Comparison of ENCODE assay signal across 16 cellular contexts in the genomic region with DNA sequence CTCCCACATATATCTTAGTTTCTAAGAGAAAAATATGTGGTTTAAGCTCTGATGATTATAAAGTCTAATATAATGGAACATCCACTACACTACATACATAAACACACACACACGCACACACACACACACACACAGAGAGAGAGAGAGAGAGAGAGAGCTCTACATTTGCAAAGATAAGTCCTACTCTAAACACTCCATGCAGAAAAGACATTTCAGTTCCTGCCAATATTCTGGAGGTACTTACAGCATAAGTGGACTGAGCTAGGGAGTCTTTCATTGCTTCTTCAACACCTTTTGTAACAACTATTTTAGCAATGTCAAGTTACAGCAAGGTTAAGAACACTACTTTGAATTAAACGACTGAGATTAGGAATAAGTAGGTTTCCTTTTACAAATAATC.
DNase-seq lines count a peak whose midpoint lies in the region; ATAC-seq, FAIRE-seq and TF ChIP-seq lines count a peak whose summit lies in the region.
"Had no signal": no experiment of that assay in that cellular context is flagged by ENCODE, and none has a peak within 500 bp of the region (broad histone marks: within the 10 kb centered on the region; RNA-seq: fewer than 3 reads in every experiment).

No MANE protein-coding gene starts in this region.

- no peaks in the 10 kb centered on the region for H3K27me3 ChIP-seq in bronchial epithelial cell (ENCODE audit: control insufficient read depth, insufficient read depth, low read length)

- no peak overlapping the region for H3K4me3 Mint-ChIP-seq in nephron

- DNase-seq in NCI-H2227 (lab: John Stamatoyannopoulos, UW; ENCODE audit: unreplicated experiment) (peak; percentile 18), NCI-H2227 treated with DMSO at 0.1 percent for 48 hours (lab: John Stamatoyannopoulos, UW) (no peak), bronchial epithelial cell (ENCODE audit: low read depth) (no peak), left ventricle myocardium superior (no peak), middle frontal gyrus (ENCODE audit: extremely low spot score, low spot score) (no peak), GDM1 (lab: John Stamatoyannopoulos, UW) (no peak)
- DNase-seq in stimulated activated naive CD8-positive, alpha-beta T cell treated with anti-CD3 and anti-CD28 coated beads, Interleukin-15, Interleukin-2, amounts not matched to agents 100 U/mL and 50 U/mL, for 24 hours = no peak
- DNase-seq: C1 segment of cervical spinal cord, DMS 273 treated with DMSO at 0.1 percent for 48 hours, EL, H7, NCI-H1417 treated with DMSO at 0.1 percent for 48 hours, NCI-H2029 treated with DMSO at 0.1 percent for 48 hours, NCI-H69, PC-9 had no signal

- no peaks in the 10 kb centered on the region for H3K9me3 Mint-ChIP-seq in nephron

- peak; percentile 88 for ATAC-seq in left ventricle myocardium superior
- no peak for ATAC-seq in stimulated activated naive CD8-positive, alpha-beta T cell treated with anti-CD3 and anti-CD28 coated beads, Interleukin-15, Interleukin-2, amounts not matched to agents 100 U/mL and 50 U/mL, for 24 hours

- intact Hi-C loops in left ventricle myocardium superior (cut with micrococcal nuclease) = no loop called here

- H3K36me3 ChIP-seq in bronchial epithelial cell (ENCODE audit: control insufficient read depth, insufficient read depth, low read length) = no peaks in the 10 kb centered on the region

- peak; percentile 32 for FAIRE-seq in bronchial epithelial cell (lab: Jason Lieb, UNC)

- H3K27ac Mint-ChIP-seq in nephron = peak overlapping the region in 2 of 3 experiments; percentile 6 to 8

- no peaks in the 10 kb centered on the region for H3K27me3 Mint-ChIP-seq in nephron (ENCODE audit: low read depth)

- TF ChIP-seq CTCF in bronchial epithelial cell (IDR thresholded peaks at IDR 0.05; ENCODE audit: insufficient read depth, low read length, severe bottlenecking) (no peak), nephron (IDR thresholded peaks at IDR 0.05; ENCODE audit: unreplicated experiment in 3 of 3) (no peak)

- peaks cover 23% of the 10 kb centered on the region for H3K4me1 Mint-ChIP-seq in nephron

- H3K36me3 Mint-ChIP-seq in nephron (ENCODE audit: low read depth) = no peaks in the 10 kb centered on the region

- H3K4me3 ChIP-seq in bronchial epithelial cell (ENCODE audit: low read depth, low read length) = no peak overlapping the region
- H3K4me3 ChIP-seq: PC-9 had no signal
